18 cellular contexts compared by ENCODE assay signal in the genomic region with DNA sequence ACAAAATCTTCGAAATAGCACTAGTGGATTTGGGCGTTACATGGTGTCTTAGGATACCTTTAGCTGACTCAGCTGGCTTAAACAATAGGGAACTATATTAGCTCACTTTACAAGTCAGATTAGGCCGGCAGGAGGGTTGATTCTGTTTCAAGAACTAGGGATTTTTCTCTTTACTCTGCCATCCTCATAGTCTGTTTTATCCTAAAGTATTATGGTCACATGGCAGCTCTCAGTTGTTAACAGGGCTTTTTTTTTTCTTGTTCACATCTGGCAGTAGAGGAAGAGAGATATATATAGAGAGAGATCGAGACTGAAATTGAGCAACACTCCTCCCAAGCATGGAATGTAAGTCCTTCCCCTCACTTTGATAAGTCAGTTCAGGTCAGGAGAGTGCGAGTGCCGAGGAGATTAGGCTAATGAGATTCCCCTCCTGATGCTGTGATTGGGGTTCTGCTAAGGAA. TPM values are rescaled to one million over a fixed set of nuclear protein-coding genes. Genes with fewer than 3 reads are reported as not detected.
A peak's percentile ranks its signal among the peaks of the same experiment; 100 is the strongest.
DNase-seq lines count a peak whose midpoint lies in the region; ATAC-seq and TF ChIP-seq lines count a peak whose summit lies in the region.
"Had no signal": no experiment of that assay in that cellular context is flagged by ENCODE, and none has a peak within 500 bp of the region (broad histone marks: within the 10 kb centered on the region; RNA-seq: fewer than 3 reads in every experiment).

No MANE protein-coding gene starts in this region.

- TF ChIP-seq CTCF in NB4 (IDR thresholded peaks at IDR 0.05; ENCODE audit: low read depth, low read length), result no peak
- TF ChIP-seq CTCF in esophagus squamous epithelium (IDR thresholded peaks at IDR 0.05), result no peak
- no peak for TF ChIP-seq CTCF in lower lobe of right lung (IDR thresholded peaks at IDR 0.05)
- no peak for TF ChIP-seq CTCF in esophagus muscularis mucosa (IDR thresholded peaks at IDR 0.05)

- no peak for TF ChIP-seq EP300 in esophagus muscularis mucosa (IDR thresholded peaks at IDR 0.05)

- peak overlapping the region in 3 of 4 donors; percentile 53 to 71 (median 60) for H3K27ac ChIP-seq in esophagus squamous epithelium
- no peak overlapping the region for H3K27ac ChIP-seq in lower lobe of right lung
- no peak overlapping the region for H3K27ac ChIP-seq in esophagus muscularis mucosa (replicated peaks in 1 of 4)
- H3K27ac ChIP-seq in CD4-positive, alpha-beta memory T cell (ENCODE audit: low read depth, low read length), result no peak overlapping the region
- H3K27ac ChIP-seq: prostate gland had no signal

- H3K4me1 Mint-ChIP-seq in CD4-positive, alpha-beta memory T cell, result peaks cover 0 to 2% (median 0%) of the 10 kb centered on the region in 4 donors

- no peak overlapping the region for H3K4me3 Mint-ChIP-seq in CD4-positive, alpha-beta memory T cell
- H3K4me3 Mint-ChIP-seq: activated T-cell treated with anti-CD3 and anti-CD28 coated beads, Interleukin-2, amount 50 U/mL, for 24 hours had no signal

- CTCF ChIA-PET in CD4-positive, alpha-beta memory T cell (lab: Charles Lee; ENCODE audit: partially characterized antibody), result no interaction called here

- 65 to 67% methylated on average over 6 of the region's 6 CpGs for WGBS in esophagus squamous epithelium, 2 donors
- 69% methylated on average over 6 of the region's 6 CpGs for WGBS in esophagus muscularis mucosa

- TF ChIP-seq POLR2A in NB4 (IDR thresholded peaks at IDR 0.05; ENCODE audit: extremely low read depth, insufficient read length), result no peak
- no peak for TF ChIP-seq POLR2A in esophagus squamous epithelium (IDR thresholded peaks at IDR 0.05)
- no peak for TF ChIP-seq POLR2A in esophagus muscularis mucosa (IDR thresholded peaks at IDR 0.05; ENCODE audit: low read depth)

- H3K36me3 ChIP-seq in esophagus squamous epithelium, result peaks cover 0 to 96% (median 9%) of the 10 kb centered on the region in 3 donors
- peaks cover 57% of the 10 kb centered on the region for H3K36me3 ChIP-seq in lower lobe of right lung
- peaks cover 39 to 73% (median 51%) of the 10 kb centered on the region in 4 donors for H3K36me3 ChIP-seq in esophagus muscularis mucosa
- H3K36me3 ChIP-seq in CD4-positive, alpha-beta memory T cell (ENCODE audit: insufficient read depth, low read length), result peaks cover 8% of the 10 kb centered on the region

- intact Hi-C loops in esophagus squamous epithelium (cut with DNase I), result no loop called here
- intact Hi-C loops in lower lobe of right lung (cut with DNase I), result no loop called here
- intact Hi-C loops in esophagus muscularis mucosa (cut with DNase I), result no loop called here
- intact Hi-C loops in CD4-positive, alpha-beta memory T cell (cut with micrococcal nuclease), result no loop called here

- ATAC-seq in lower lobe of right lung, result peak; percentile 65 to 66
- no peak for ATAC-seq in HG03342 (IDR thresholded peaks at IDR 0.05; ENCODE audit: unreplicated experiment)
- ATAC-seq: HCT116 had no signal

- H3K27ac Mint-ChIP-seq in CD4-positive, alpha-beta memory T cell, result no peak overlapping the region
- H3K27ac Mint-ChIP-seq: activated T-cell treated with anti-CD3 and anti-CD28 coated beads, Interleukin-2, amount 50 U/mL, for 24 hours had no signal

- DNase-seq in EH (ENCODE audit: low read depth), result peak; percentile 21
- peak; percentile 44 for DNase-seq in NB4 (ENCODE audit: low read depth)
- DNase-seq in esophagus squamous epithelium (lab: John Stamatoyannopoulos, UW), result no peak
- no peak for DNase-seq in lower lobe of right lung
- DNase-seq in esophagus muscularis mucosa (ENCODE audit: extremely low spot score), result no peak
- no peak for DNase-seq in activated CD8-positive, alpha-beta memory T cell treated with anti-CD3 and anti-CD28 coated beads for 24 hours
- no peak for DNase-seq in CD4-positive, alpha-beta memory T cell
- DNase-seq: activated T-cell treated with anti-CD3 and anti-CD28 coated beads, Interleukin-2, amount 50 U/mL, for 24 hours; anterior cingulate cortex; effector CD4-positive, alpha-beta T cell; midbrain; NCI-H69; stimulated activated CD4-positive, alpha-beta T cell treated with anti-CD3 and anti-CD28 coated beads, Interleukin-4, amount 100 ng/mL, for 24 hours; stimulated activated naive CD4-positive, alpha-beta T cell treated with Interleukin-2 at 50 U/mL for 16 hours had no signal

- peaks cover 22 to 37% of the 10 kb centered on the region in 2 donors for H3K36me3 Mint-ChIP-seq in CD4-positive, alpha-beta memory T cell

- no peak overlapping the region for H3K4me3 ChIP-seq in NB4 (ENCODE audit: low read depth, low read length)
- no peak overlapping the region for H3K4me3 ChIP-seq in esophagus squamous epithelium
- no peak overlapping the region for H3K4me3 ChIP-seq in lower lobe of right lung
- H3K4me3 ChIP-seq in esophagus muscularis mucosa, result no peak overlapping the region
- no peak overlapping the region for H3K4me3 ChIP-seq in CD4-positive, alpha-beta memory T cell (ENCODE audit: low read length in 2 of 2)
- H3K4me3 ChIP-seq: prostate gland had no signal

- H3K9me3 Mint-ChIP-seq in CD4-positive, alpha-beta memory T cell, result no peaks in the 10 kb centered on the region
- H3K9me3 Mint-ChIP-seq: activated T-cell treated with anti-CD3 and anti-CD28 coated beads, Interleukin-2, amount 50 U/mL, for 24 hours had no signal

- POLR2A ChIA-PET in CD4-positive, alpha-beta memory T cell (lab: Charles Lee; ENCODE audit: partially characterized antibody), result no interaction called here

- H3K27me3 Mint-ChIP-seq in CD4-positive, alpha-beta memory T cell, result no peaks in the 10 kb centered on the region
- H3K27me3 Mint-ChIP-seq: activated T-cell treated with anti-CD3 and anti-CD28 coated beads, Interleukin-2, amount 50 U/mL, for 24 hours had no signal

- H3K27me3 ChIP-seq in esophagus squamous epithelium, result no peaks in the 10 kb centered on the region
- no peaks in the 10 kb centered on the region for H3K27me3 ChIP-seq in lower lobe of right lung (ENCODE audit: low read depth)
- no peaks in the 10 kb centered on the region for H3K27me3 ChIP-seq in esophagus muscularis mucosa
- H3K27me3 ChIP-seq in CD4-positive, alpha-beta memory T cell (ENCODE audit: insufficient read depth, low read length), result no peaks in the 10 kb centered on the region

- H3K4me1 ChIP-seq in esophagus squamous epithelium, result peaks cover 0 to 19% (median 0%) of the 10 kb centered on the region in 3 donors
- H3K4me1 ChIP-seq in lower lobe of right lung, result peaks cover 28% of the 10 kb centered on the region
- peaks cover 0 to 10% (median under 1%) of the 10 kb centered on the region in 4 donors for H3K4me1 ChIP-seq in esophagus muscularis mucosa
- H3K4me1 ChIP-seq in CD4-positive, alpha-beta memory T cell (ENCODE audit: insufficient read depth, low read length), result no peaks in the 10 kb centered on the region
- H3K4me1 ChIP-seq: prostate gland had no signal

- H3K9me3 ChIP-seq in esophagus squamous epithelium, result no peaks in the 10 kb centered on the region
- no peaks in the 10 kb centered on the region for H3K9me3 ChIP-seq in lower lobe of right lung
- H3K9me3 ChIP-seq in esophagus muscularis mucosa, result no peaks in the 10 kb centered on the region
- no peaks in the 10 kb centered on the region for H3K9me3 ChIP-seq in CD4-positive, alpha-beta memory T cell (ENCODE audit: control insufficient read depth in 1 of 2, low read length in 2 of 2)
- H3K9me3 ChIP-seq: prostate gland had no signal

RNA-seq across cellular contexts. Expression of a gene that starts 32.9 kb away (rescaled TPM):
- total RNA-seq in esophagus squamous epithelium (100 to 1,000 TPM; 115 to 241 (median 160) TPM), lower lobe of right lung (159 TPM), esophagus muscularis mucosa (100 to 1,000 TPM in 1 of 4 donors, 10 to 100 TPM in 3; 67.3 to 108 (median 94.5) TPM)
- total RNA-seq in CD4-positive, alpha-beta memory T cell, result 10 to 100 TPM; 26.4 to 27.1 TPM
- 10 to 100 TPM in 1 of 2 donors, 1 to 10 TPM in 1; 9.8 to 16.4 TPM for polyA plus RNA-seq in CD4-positive, alpha-beta memory T cell

RNA-seq across cellular contexts. Expression of a gene that starts 33.4 kb away (rescaled TPM):
- total RNA-seq in esophagus squamous epithelium (not detected), lower lobe of right lung (not detected), esophagus muscularis mucosa (not detected)
- not detected for total RNA-seq in CD4-positive, alpha-beta memory T cell
- not detected for polyA plus RNA-seq in CD4-positive, alpha-beta memory T cell
- polyA plus RNA-seq: BJ had no signal

Comparison
In these comparisons a context has a peak if more than half of its experiments do, and no peak if none do; other contexts are left out.
1. DNase-seq: peak in EH (single experiment) and NB4 (single experiment); none in esophagus squamous epithelium (single experiment), lower lobe of right lung (single experiment), esophagus muscularis mucosa (single experiment), activated CD8-positive, alpha-beta memory T cell treated with anti-CD3 and anti-CD28 coated beads for 24 hours (single experiment) and CD4-positive, alpha-beta memory T cell (0 of 5).
2. H3K27ac ChIP-seq: peak in esophagus squamous epithelium (3 of 4); none in lower lobe of right lung (single experiment), esophagus muscularis mucosa (0 of 4) and CD4-positive, alpha-beta memory T cell (single experiment).